ENCODE assay signal across 28 cellular contexts in genomic region chr7:111235709-111236108, GRCh38.
"Had no signal": no experiment of that assay in that cellular context is flagged by ENCODE, and none has a peak within 500 bp of the region (broad histone marks: within the 10 kb centered on the region; RNA-seq: fewer than 3 reads in every experiment).

No MANE protein-coding gene starts in this region.

- H3K4me1 ChIP-seq: colonic mucosa, left lung had no signal

- H3K27ac Mint-ChIP-seq: dendritic cell treated with granulocyte-macrophage colony-stimulating factor and Interleukin-4, amounts not matched to agents 40 ng/mL and 50 ng/mL, for 4 days; effector memory CD8-positive, alpha-beta T cell; endodermal cell; mesothelial cell of epicardium; naive B cell had no signal

- H3K4me3 ChIP-seq: colonic mucosa, esophagus squamous epithelium, gastrocnemius medialis, heart right ventricle, left lung, lower lobe of right lung, mucosa of descending colon had no signal

- FAIRE-seq: endometrium, islet of Langerhans, keratinocyte had no signal

- H3K9me3 ChIP-seq: colonic mucosa, esophagus squamous epithelium, gastrocnemius medialis, left lung, lower lobe of right lung, mucosa of descending colon had no signal

- DNase-seq: colonic mucosa; cortex of kidney; effector CD8-positive, alpha-beta T cell; effector memory CD8-positive, alpha-beta T cell; endodermal cell; erythroblast; esophagus squamous epithelium; foreskin fibroblast; foreskin melanocyte; gastrocnemius medialis; glutamatergic neuron; head of caudate nucleus; heart right ventricle; hippocampal formation; left cardiac atrium; left ventricle myocardium superior; lower lobe of right lung; mesenchymal stem cell; mucosa of descending colon; naive B cell had no signal

- H3K4me3 Mint-ChIP-seq: dendritic cell treated with granulocyte-macrophage colony-stimulating factor and Interleukin-4, amounts not matched to agents 40 ng/mL and 50 ng/mL, for 4 days; effector memory CD8-positive, alpha-beta T cell; endodermal cell; mesothelial cell of epicardium; naive B cell had no signal

- ATAC-seq: effector memory CD8-positive, alpha-beta T cell; esophagus mucosa; gastrocnemius medialis; heart right ventricle; left cardiac atrium; left lung; left ventricle myocardium superior; lower lobe of right lung; mucosa of descending colon had no signal

- H3K27me3 ChIP-seq: colonic mucosa, esophagus squamous epithelium, gastrocnemius medialis, heart right ventricle, left lung had no signal

- H3K36me3 ChIP-seq: colonic mucosa, esophagus squamous epithelium, gastrocnemius medialis, heart right ventricle, left lung, lower lobe of right lung had no signal

- H3K27ac ChIP-seq: colonic mucosa, epithelial cell of prostate, esophagus squamous epithelium, gastrocnemius medialis, heart right ventricle, left lung, lower lobe of right lung had no signal

- H3K9me3 Mint-ChIP-seq: dendritic cell treated with granulocyte-macrophage colony-stimulating factor and Interleukin-4, amounts not matched to agents 40 ng/mL and 50 ng/mL, for 4 days; effector memory CD8-positive, alpha-beta T cell; endodermal cell had no signal

- H3K27me3 Mint-ChIP-seq: dendritic cell treated with granulocyte-macrophage colony-stimulating factor and Interleukin-4, amounts not matched to agents 40 ng/mL and 50 ng/mL, for 4 days; effector memory CD8-positive, alpha-beta T cell; naive B cell had no signal
